ENCODE assay signal across 9 cellular contexts in the genomic region with DNA sequence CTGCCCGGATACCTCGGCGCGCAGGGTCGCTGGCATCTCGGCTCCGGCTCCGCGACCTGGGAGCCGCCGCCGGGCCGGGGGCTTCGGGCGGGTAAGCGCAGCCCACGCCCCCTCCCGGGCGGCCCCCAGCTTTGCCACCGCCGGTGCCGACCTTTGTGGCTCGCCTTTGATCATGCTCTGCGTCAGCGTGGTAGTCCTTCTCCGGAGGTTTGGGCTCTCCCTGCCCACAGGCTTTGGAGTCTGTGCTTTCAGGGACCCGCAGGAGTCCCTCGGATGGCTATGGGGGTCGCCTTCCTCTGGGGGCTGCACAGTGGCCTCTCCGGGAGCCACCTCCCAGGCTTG. TPM values are rescaled to one million over a fixed set of nuclear protein-coding genes. Genes with fewer than 3 reads are reported as not detected.
DNase-seq lines count a peak whose midpoint lies in the region; ATAC-seq and TF ChIP-seq lines count a peak whose summit lies in the region.
"Had no signal": no experiment of that assay in that cellular context is flagged by ENCODE, and none has a peak within 500 bp of the region (broad histone marks: within the 10 kb centered on the region; RNA-seq: fewer than 3 reads in every experiment).

No MANE protein-coding gene starts in this region.

- intact Hi-C loops in body of pancreas (cut with DNase I), result no loop called here

- ATAC-seq in HG03066 (IDR thresholded peaks at IDR 0.05; ENCODE audit: low read depth, unreplicated experiment), result peak; percentile 12
- no peak for ATAC-seq in body of pancreas
- peak; percentile 3 to 13 for ATAC-seq in naive B cell (ENCODE audit: low read depth in 2 of 2)

- H3K9me3 Mint-ChIP-seq in naive B cell, result no peaks in the 10 kb centered on the region

- WGBS in body of pancreas, 2 donors, result 11 to 60% methylated on average over 1 to 28 of the region's 30 CpGs

- H3K36me3 Mint-ChIP-seq in naive B cell, result peaks cover 0 to 20% of the 10 kb centered on the region in 2 donors

- peak overlapping the region; percentile 68 to 87 (median 83) for H3K4me3 Mint-ChIP-seq in naive B cell

- no peak for DNase-seq in GM06990 (ENCODE audit: extremely low read depth, insufficient read length)
- DNase-seq in body of pancreas, result no peak
- DNase-seq in naive B cell, result no peak
- DNase-seq in EL, result no peak
- DNase-seq in NOMO-1 treated with dmso at 0.1 percent for 144 hours (lab: John Stamatoyannopoulos, UW; ENCODE audit: unreplicated experiment), result no peak
- DNase-seq in iPS-NIHi7 (ENCODE audit: extremely low spot score), result no peak
- no peak for DNase-seq in effector CD8-positive, alpha-beta T cell (lab: John Stamatoyannopoulos, UW)

- H3K27me3 Mint-ChIP-seq in naive B cell, result peaks cover 8 to 23% (median 14%) of the 10 kb centered on the region in 3 donors

- peak overlapping the region; percentile 47; the same call in 1 of the 2 replicates for H3K4me3 ChIP-seq in GM06990 (replicated peaks; ENCODE audit: low read depth, low read length)
- peak overlapping the region; percentile 48 to 52 for H3K4me3 ChIP-seq in body of pancreas

- peaks cover 21% of the 10 kb centered on the region for H3K4me1 ChIP-seq in body of pancreas

- H3K27ac Mint-ChIP-seq in naive B cell, result peak overlapping the region in 1 of 6 donors; percentile 74

- H3K27ac ChIP-seq in body of pancreas, result no peak overlapping the region
- H3K27ac ChIP-seq: HL-60 had no signal

- H3K36me3 ChIP-seq in GM06990 (ENCODE audit: control insufficient read depth, insufficient read depth, low read length), result peaks cover 10% of the 10 kb centered on the region
- no peaks in the 10 kb centered on the region for H3K36me3 ChIP-seq in body of pancreas (replicated peaks in 1 of 2; ENCODE audit: insufficient read depth in 1 of 2, low read depth in 2 of 2)

- H3K4me1 Mint-ChIP-seq in naive B cell, result peaks cover 23 to 49% (median 37%) of the 10 kb centered on the region in 3 donors

- TF ChIP-seq CTCF in GM06990 (IDR thresholded peaks at IDR 0.05; ENCODE audit: insufficient read depth, low read length, poor library complexity, severe bottlenecking) (no peak), body of pancreas (IDR thresholded peaks at IDR 0.05) (no peak)

- no peaks in the 10 kb centered on the region for H3K27me3 ChIP-seq in GM06990 (replicated peaks; ENCODE audit: control insufficient read depth, insufficient read depth, low read length)
- no peaks in the 10 kb centered on the region for H3K27me3 ChIP-seq in body of pancreas

- H3K9me3 ChIP-seq in body of pancreas, result no peaks in the 10 kb centered on the region

- TF ChIP-seq POLR2A in body of pancreas (IDR thresholded peaks at IDR 0.05), result no peak

RNA-seq across cellular contexts. Expression of a gene that starts 7.3 kb away (rescaled TPM):
- total RNA-seq in body of pancreas, result 10 to 100 TPM; 36.3 to 45.8 TPM
- polyA plus RNA-seq in naive B cell (ENCODE audit: low read depth in 6 of 6), result 100 to 1,000 TPM; 341 to 599 (median 381) TPM

RNA-seq across cellular contexts. Expression of a gene that starts 39.7 kb away (rescaled TPM):
- total RNA-seq in body of pancreas, result 1 to 10 TPM; 1.8 to 4.0 TPM
- not detected for polyA plus RNA-seq in naive B cell (ENCODE audit: low read depth in 6 of 6)

RNA-seq across cellular contexts. Expression of a gene that starts 40.6 kb away (rescaled TPM):
- under 1 TPM in 1 of 2 donors, not detected in 1; 0.33 TPM for total RNA-seq in body of pancreas
- under 1 TPM in 4 of 6 donors, not detected in 2; 0.29 to 0.78 (median 0.37) TPM for polyA plus RNA-seq in naive B cell (ENCODE audit: low read depth in 6 of 6)
